In genomic region chr4:138978028-138978585, GRCh38 we compare ENCODE assay signal across 1 cellular context.
TF ChIP-seq lines count a peak whose summit lies in the region.

No MANE protein-coding gene starts in this region.

TF ChIP-seq in WTC11, 78 proteins besides CTCF, POLR2A, EP300 and RAD21:
- no peak for TF ChIP-seq KAT7 (CRISPR knock-in tag; IDR thresholded peaks at IDR 0.05; ENCODE audit: borderline replicate concordance)
- peak; percentile 26; the same call in 1 of the 2 replicates for TF ChIP-seq ZNF423 (CRISPR knock-in tag; IDR thresholded peaks at IDR 0.05)
